ENCODE assay signal across 8 cellular contexts in genomic region chr5:68215208-68215887, GRCh38. TPM values are rescaled to one million over a fixed set of nuclear protein-coding genes. Genes with fewer than 3 reads are reported as not detected.
DNase-seq lines count a peak whose midpoint lies in the region; ATAC-seq and TF ChIP-seq lines count a peak whose summit lies in the region.

PIK3R1 (plus strand) TSS chr5:68215756; CDS start chr5:68226676, 10,920 bp downstream.

- no peaks in the 10 kb centered on the region for H3K27me3 Mint-ChIP-seq in activated T-cell treated with anti-CD3 and anti-CD28 coated beads, Interleukin-2, amount 50 U/mL, for 4 hours (ENCODE audit: low read depth)

- POLR2A ChIA-PET in Panc1 (lab: Charles Lee), result interaction anchor here (0.5 to 0.7 kb wide), 3 partner anchors 38 to 1256 kb away, joined by 3 to 5 read pairs (median 5); no protein-coding TSS in a partner anchor

- H3K4me1 ChIP-seq in DOHH2 (ENCODE audit: control insufficient read depth, low read length), result peaks cover 24% of the 10 kb centered on the region
- H3K4me1 ChIP-seq in Panc1 (ENCODE audit: control insufficient read depth, insufficient read depth, low read length), result peaks cover 27% of the 10 kb centered on the region
- H3K4me1 ChIP-seq in muscle layer of duodenum (ENCODE audit: control insufficient read depth in 1 of 2, insufficient read depth in 2 of 2, low read length in 2 of 2), result peaks cover 14 to 17% of the 10 kb centered on the region in 2 donors

- H3K4me3 Mint-ChIP-seq in activated T-cell treated with anti-CD3 and anti-CD28 coated beads, Interleukin-2, amount 50 U/mL, for 4 hours, result peak within 1 kb of the TSS; percentile 91

- TF ChIP-seq CTCF in DOHH2 (IDR thresholded peaks at IDR 0.05; ENCODE audit: low read depth, low read length, poor library complexity, severe bottlenecking) (no peak), Panc1 (IDR thresholded peaks at IDR 0.05) (peak; percentile 25)

- peaks cover 41% of the 10 kb centered on the region for H3K79me2 ChIP-seq in DOHH2 (ENCODE audit: control insufficient read depth, low read length)

- H3K9me3 ChIP-seq in DOHH2 (ENCODE audit: control insufficient read depth, insufficient read depth, low read length) (peaks cover 9% of the 10 kb centered on the region), KOPT-K1 (ENCODE audit: insufficient read depth, low read length, poor library complexity, severe bottlenecking) (peaks cover 14% of the 10 kb centered on the region), Panc1 (ENCODE audit: control insufficient read depth, insufficient read depth, low read depth, low read length) (no peaks in the 10 kb centered on the region; the same call in 1 of the 2 replicates), muscle layer of duodenum (ENCODE audit: control insufficient read depth in 1 of 2, low read length in 2 of 2) (no peaks in the 10 kb centered on the region)

- peaks cover 47% of the 10 kb centered on the region for H3K4me1 Mint-ChIP-seq in activated T-cell treated with anti-CD3 and anti-CD28 coated beads, Interleukin-2, amount 50 U/mL, for 4 hours (ENCODE audit: low read depth)

- no peaks in the 10 kb centered on the region for H3K9me2 ChIP-seq in DOHH2 (replicated peaks; ENCODE audit: control insufficient read depth, low read length)

- BruUV-seq in Panc1 (replicated peaks; lab: Mats Ljungman, UMichigan), result no TSS peak

- H3K36me3 Mint-ChIP-seq in activated T-cell treated with anti-CD3 and anti-CD28 coated beads, Interleukin-2, amount 50 U/mL, for 4 hours (ENCODE audit: insufficient read depth), result no peaks in the 10 kb centered on the region

- peaks cover 8% of the 10 kb centered on the region; the same call in 1 of the 2 replicates for H4K20me1 ChIP-seq in DOHH2 (ENCODE audit: control insufficient read depth, insufficient read depth, low read depth, low read length)

- H3K27me3 ChIP-seq in DOHH2 (ENCODE audit: control insufficient read depth, low read length), result no peaks in the 10 kb centered on the region
- H3K27me3 ChIP-seq in Panc1 (ENCODE audit: control insufficient read depth, insufficient read depth, low read length), result no peaks in the 10 kb centered on the region; the same call in 1 of the 2 replicates
- no peaks in the 10 kb centered on the region for H3K27me3 ChIP-seq in muscle layer of duodenum (ENCODE audit: low read depth, low read length)

- intact Hi-C loops in Panc1 (cut with micrococcal nuclease; ENCODE audit: unreplicated experiment), result no loop called here

- H3F3A ChIP-seq in DOHH2 (ENCODE audit: control insufficient read depth, insufficient read depth), result 0 out of 2 replicates have a peak, but pooled peaks cover 6% of the 10 kb centered on the region

- ATAC-seq in GM21825 (IDR thresholded peaks at IDR 0.05; ENCODE audit: unreplicated experiment) (peak; percentile 81), Panc1 (peak; percentile 96), esophagus mucosa (peak; percentile 98)
- peak; percentile 82 to 85 for ATAC-seq in activated T-cell treated with anti-CD3 and anti-CD28 coated beads, Interleukin-2, amount 50 U/mL, for 4 hours

- H3K36me3 ChIP-seq in DOHH2 (ENCODE audit: control insufficient read depth, low read length), result peaks cover 7% of the 10 kb centered on the region
- H3K36me3 ChIP-seq in KOPT-K1 (ENCODE audit: insufficient read depth, low read length), result peaks cover 12% of the 10 kb centered on the region; the same call in 1 of the 2 replicates
- H3K36me3 ChIP-seq in Panc1 (ENCODE audit: control insufficient read depth, insufficient read depth, low read length), result no peaks in the 10 kb centered on the region; the same call in 1 of the 2 replicates
- peaks cover 0 to under 1% of the 10 kb centered on the region in 2 donors for H3K36me3 ChIP-seq in muscle layer of duodenum (ENCODE audit: control insufficient read depth in 1 of 2, insufficient read depth in 2 of 2, low read length in 2 of 2)

- H3K4me2 ChIP-seq in DOHH2 (ENCODE audit: low read length), result peak within 1 kb of the TSS; percentile 67

- peak; percentile 38 for DNase-seq in Panc1 (ENCODE audit: low read depth, low spot score)
- peak; percentile 88 for DNase-seq in activated T-cell treated with anti-CD3 and anti-CD28 coated beads, Interleukin-2, amount 50 U/mL, for 4 hours
- DNase-seq in stimulated activated CD8-positive, alpha-beta memory T cell treated with anti-CD3 and anti-CD28 coated beads, Interleukin-7, amount 100 ng/mL, for 24 hours (ENCODE audit: low read depth), result peak; percentile 82

- CTCF ChIA-PET in Panc1 (lab: Charles Lee), result interaction anchor here (0.7 kb wide), 1 partner anchor 591 kb away, joined by 3 read pairs; no protein-coding TSS in a partner anchor

- H3K4me3 ChIP-seq in DOHH2 (ENCODE audit: low read length) (peak within 1 kb of the TSS; percentile 83), Panc1 (ENCODE audit: low read depth in 2 of 2, low read length in 2 of 2) (peak within 1 kb of the TSS; percentile 93 to 95), muscle layer of duodenum (ENCODE audit: low read depth in 1 of 2, low read length in 2 of 2) (peak within 1 kb of the TSS; percentile 93 to 97)

- H3K27ac ChIP-seq in DOHH2 (ENCODE audit: low read depth, low read length) (peak within 1 kb of the TSS; percentile 89), KOPT-K1 (ENCODE audit: low read depth, low read length, poor library complexity, severe bottlenecking) (peak within 1 kb of the TSS; percentile 98), Panc1 (ENCODE audit: low read length) (peak within 1 kb of the TSS; percentile 87), muscle layer of duodenum (ENCODE audit: low read length) (peak within 1 kb of the TSS; percentile 96)

- H3K9me3 Mint-ChIP-seq in activated T-cell treated with anti-CD3 and anti-CD28 coated beads, Interleukin-2, amount 50 U/mL, for 4 hours, result peaks cover 9% of the 10 kb centered on the region

- in situ Hi-C loops in Panc1 (cut with HindIII; ENCODE audit: low pct_unique_long_range_greater_than_20kb, low sequenced_read_pairs), result no loop called here

RNA-seq across cellular contexts. Expression of gene PIK3R1, which starts in this region (rescaled TPM):
- total RNA-seq in Panc1 (2021; ENCODE audit: unreplicated experiment) (23.4 TPM), esophagus mucosa (26.9 TPM)
- polyA plus RNA-seq in Panc1 (2012; ENCODE audit: insufficient read length), result 5.5 TPM
- 10 to 100 TPM; 21.1 to 23.6 (median 22.5) TPM for total RNA-seq in activated T-cell treated with anti-CD3 and anti-CD28 coated beads, Interleukin-2, amount 50 U/mL, for 4 hours

Comparison
In these comparisons a context has a peak if more than half of its experiments do, and no peak if none do; other contexts are left out.
1. Peak in every context shown above with its lines: DNase-seq, ATAC-seq, H3K4me3 ChIP-seq and H3K27ac ChIP-seq.
2. DNase-seq: peak in every context shown above with its lines; median percentile 88 in activated T-cell treated with anti-CD3 and anti-CD28 coated beads, Interleukin-2, amount 50 U/mL, for 4 hours; 82 in stimulated activated CD8-positive, alpha-beta memory T cell treated with anti-CD3 and anti-CD28 coated beads, Interleukin-7, amount 100 ng/mL, for 24 hours; 38 in Panc1.